Comparison of ENCODE assay signal across 8 cellular contexts in the genomic region with DNA sequence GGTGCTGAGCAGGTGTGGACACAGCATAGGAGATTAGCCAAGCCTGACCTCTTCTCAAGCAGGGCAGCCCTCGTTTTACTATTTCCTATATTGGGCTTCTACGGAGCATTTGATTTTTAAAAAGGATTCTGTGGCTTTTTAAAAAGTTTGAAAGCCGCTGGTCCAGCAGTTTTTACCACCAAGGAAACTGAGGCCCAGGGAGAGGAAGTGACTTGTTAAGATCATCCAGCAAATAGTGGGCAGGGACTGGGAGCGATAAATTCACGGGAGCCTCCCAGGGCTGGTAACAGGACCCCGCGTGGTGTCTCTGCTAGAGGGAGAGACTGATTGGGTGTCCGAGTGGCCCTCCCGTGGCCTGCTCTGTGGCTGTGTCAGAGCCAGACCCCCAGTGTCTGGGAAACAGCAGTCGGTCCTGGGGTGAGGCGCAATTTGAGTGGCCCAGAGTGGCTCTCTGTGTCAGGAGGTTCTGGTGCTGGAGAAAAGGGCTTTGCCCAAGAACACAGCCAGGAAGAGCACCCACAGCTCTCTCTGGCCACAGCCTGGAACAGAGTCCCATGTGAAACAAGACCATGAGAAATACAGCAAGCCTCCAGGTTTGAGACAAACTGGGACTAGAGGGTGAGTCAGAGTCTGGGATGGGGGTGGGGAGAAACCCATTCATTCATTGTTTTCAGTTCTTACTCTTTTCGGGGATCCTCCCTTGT. TPM values are rescaled to one million over a fixed set of nuclear protein-coding genes. Genes with fewer than 3 reads are reported as not detected.
DNase-seq lines count a peak whose midpoint lies in the region; ATAC-seq and TF ChIP-seq lines count a peak whose summit lies in the region.

No MANE protein-coding gene starts in this region.

- no peak overlapping the region for H4K91ac ChIP-seq in neuronal stem cell (ENCODE audit: low read depth, low read length, poor library complexity)

- H3K4me2 ChIP-seq in neuronal stem cell (ENCODE audit: insufficient read depth, low read length, poor library complexity, severe bottlenecking): peak overlapping the region; percentile 76

- no peak for TF ChIP-seq CTCF in fibroblast of pulmonary artery (IDR thresholded peaks at IDR 0.05; ENCODE audit: low read length, missing control alignments)

- no peak for ATAC-seq in HG03565 (IDR thresholded peaks at IDR 0.05; ENCODE audit: unreplicated experiment)
- no peak for ATAC-seq in GM19395 (IDR thresholded peaks at IDR 0.05; ENCODE audit: unreplicated experiment)
- ATAC-seq in GM19328 (IDR thresholded peaks at IDR 0.05; ENCODE audit: unreplicated experiment): no peak

- H2BK15ac ChIP-seq in neuronal stem cell (ENCODE audit: low read length): no peak overlapping the region

- H2BK5ac ChIP-seq in neuronal stem cell (ENCODE audit: low read length): no peak overlapping the region

- no peaks in the 10 kb centered on the region for H3K9me3 ChIP-seq in neuronal stem cell (replicated peaks in 1 of 2; ENCODE audit: control insufficient read depth in 2 of 2, insufficient read depth in 1 of 2, low read depth in 1 of 2, low read length in 2 of 2)

- H2AFZ ChIP-seq in neuronal stem cell (ENCODE audit: low read length): peak overlapping the region; percentile 90

- H2BK12ac ChIP-seq in neuronal stem cell (ENCODE audit: low read length): no peak overlapping the region

- H3K9ac ChIP-seq in neuronal stem cell (ENCODE audit: low read depth, low read length, poor library complexity): peak overlapping the region; percentile 71

- no peak overlapping the region for H2AK5ac ChIP-seq in neuronal stem cell (ENCODE audit: low read depth, low read length)

- H2BK120ac ChIP-seq in neuronal stem cell (ENCODE audit: low read depth, low read length): no peak overlapping the region

- TF ChIP-seq EP300 in Ishikawa (IDR thresholded peaks at IDR 0.05; ENCODE audit: borderline replicate concordance): no peak

- H4K8ac ChIP-seq in neuronal stem cell (ENCODE audit: low read depth, low read length): no peak overlapping the region

- no peak for TF ChIP-seq RAD21 in Ishikawa (IDR thresholded peaks at IDR 0.05; ENCODE audit: low read depth)

- no CpG with 5 or more reads among the region's 12 CpGs for WGBS in neuronal stem cell (ENCODE audit: extremely low coverage in 2 of 2, insufficient read length in 2 of 2, insufficient replicate concordance in 1 of 2), 2 donors

- H3K18ac ChIP-seq in neuronal stem cell (ENCODE audit: low read length): no peak overlapping the region

- no peaks in the 10 kb centered on the region for H3K27me3 ChIP-seq in neuronal stem cell (ENCODE audit: control insufficient read depth in 3 of 3, insufficient read depth in 3 of 3, low read depth in 1 of 3, low read length in 3 of 3)

- no peak overlapping the region for H3K4ac ChIP-seq in neuronal stem cell (ENCODE audit: low read length)

- peaks cover 8 to 11% of the 10 kb centered on the region in 2 donors for H3K36me3 ChIP-seq in neuronal stem cell (replicated peaks in 1 of 2; ENCODE audit: control insufficient read depth in 2 of 2, insufficient read depth in 2 of 2, low read length in 2 of 2)

- H3K27ac ChIP-seq in neuronal stem cell (replicated peaks; ENCODE audit: low read length): no peak overlapping the region

- peak overlapping the region; percentile 74 for H3K4me3 ChIP-seq in fibroblast of pulmonary artery (replicated peaks; ENCODE audit: low read depth, low read length)
- peak overlapping the region; percentile 53 to 79 for H3K4me3 ChIP-seq in neuronal stem cell (ENCODE audit: low read length in 2 of 2)

- H3K79me1 ChIP-seq in neuronal stem cell (ENCODE audit: low read depth, low read length): peaks cover 3% of the 10 kb centered on the region

- H3K4me1 ChIP-seq in neuronal stem cell (ENCODE audit: control insufficient read depth in 2 of 2, insufficient read depth in 1 of 2, low read depth in 1 of 2, low read length in 2 of 2): peaks cover 35 to 40% of the 10 kb centered on the region in 2 donors

- H3K23ac ChIP-seq in neuronal stem cell (ENCODE audit: low read depth, low read length, poor library complexity): peak overlapping the region; percentile 52

- H3K14ac ChIP-seq in neuronal stem cell (ENCODE audit: low read length): no peak overlapping the region

- DNase-seq in GM04503 (ENCODE audit: low read depth): peak; percentile 42
- DNase-seq in activated CD8-positive, alpha-beta memory T cell treated with anti-CD3 and anti-CD28 coated beads, Interleukin-2, amount 50 U/mL, for 4 hours: peak; percentile 54
- peak; percentile 74 for DNase-seq in fibroblast of pulmonary artery (ENCODE audit: low read depth)
- no peak for DNase-seq in neuronal stem cell (ENCODE audit: low spot score)

TF ChIP-seq in Ishikawa, 13 proteins besides CTCF, POLR2A, EP300 and RAD21:
- TF ChIP-seq, protein P1, sequence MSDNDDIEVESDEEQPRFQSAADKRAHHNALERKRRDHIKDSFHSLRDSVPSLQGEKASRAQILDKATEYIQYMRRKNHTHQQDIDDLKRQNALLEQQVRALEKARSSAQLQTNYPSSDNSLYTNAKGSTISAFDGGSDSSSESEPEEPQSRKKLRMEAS (IDR thresholded peaks at IDR 0.05): peak; percentile 4; the same call in 1 of the 2 replicates
- TF ChIP-seq NFIC (IDR thresholded peaks at IDR 0.05): no peak
- no peak for TF ChIP-seq TCF12 (IDR thresholded peaks at IDR 0.05; ENCODE audit: low read depth)
- no peak for TF ChIP-seq EGR1 (IDR thresholded peaks at IDR 0.05)
- no peak for TF ChIP-seq ZBTB7A (IDR thresholded peaks at IDR 0.05; ENCODE audit: low read depth)

RNA-seq across cellular contexts. Expression of gene FURIN, which starts 4.2 kb away (rescaled TPM):
- 19.3 TPM for polyA plus RNA-seq in neuronal stem cell (2013, experiment 1 of 2)
- polyA plus RNA-seq in neuronal stem cell (2013, experiment 2 of 2): 19.0 TPM

RNA-seq across cellular contexts. Expression of gene FES, which starts 11.7 kb away (rescaled TPM):
- 2.6 TPM for polyA plus RNA-seq in neuronal stem cell (2013, experiment 1 of 2)
- 2.3 TPM for polyA plus RNA-seq in neuronal stem cell (2013, experiment 2 of 2)

RNA-seq across cellular contexts. Expression of gene MAN2A2, which starts 30.5 kb away (rescaled TPM):
- 41.6 TPM for polyA plus RNA-seq in neuronal stem cell (2013, experiment 1 of 2)
- 37.8 TPM for polyA plus RNA-seq in neuronal stem cell (2013, experiment 2 of 2)

RNA-seq across cellular contexts. Expression of gene HDDC3, which starts 59.7 kb away (rescaled TPM):
- 17.1 TPM for polyA plus RNA-seq in neuronal stem cell (2013, experiment 1 of 2)
- polyA plus RNA-seq in neuronal stem cell (2013, experiment 2 of 2): 16.8 TPM
